13 cellular contexts compared by ENCODE assay signal in the genomic region with DNA sequence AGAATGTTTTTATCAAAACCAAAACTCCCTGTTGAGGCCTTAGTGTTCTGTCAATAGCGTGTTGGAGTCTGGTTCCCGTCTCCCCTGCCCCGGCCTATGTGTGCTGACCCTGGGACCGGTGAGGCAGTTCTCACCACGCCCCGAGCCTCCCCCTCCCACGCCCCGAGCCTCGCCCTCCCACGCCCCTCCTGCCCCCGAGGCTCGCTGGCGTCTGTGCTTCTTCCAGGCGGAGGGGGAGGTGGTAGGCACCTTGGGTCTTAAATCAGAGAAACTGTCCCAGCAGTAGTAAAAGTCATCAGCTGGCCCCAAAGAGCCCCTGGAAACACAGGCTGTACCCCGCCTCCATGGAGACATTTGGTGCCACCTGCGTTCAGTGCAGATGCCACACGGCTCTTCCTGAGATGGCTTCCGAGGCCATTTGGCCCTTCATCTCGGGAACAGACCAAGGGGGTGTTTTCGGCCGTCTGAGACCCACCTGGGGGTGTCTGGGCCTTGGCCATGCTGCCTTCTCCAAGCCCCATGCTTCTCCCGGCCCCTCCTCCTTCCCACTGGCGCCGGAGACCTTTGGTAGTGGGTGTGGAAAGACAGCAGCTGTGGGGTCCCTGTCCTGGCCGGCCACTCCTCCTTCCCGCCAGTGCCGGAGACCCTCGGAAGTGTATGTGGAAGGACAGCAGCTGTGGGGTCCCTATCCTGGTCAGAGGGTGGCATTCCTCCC. TPM values are rescaled to one million over a fixed set of nuclear protein-coding genes. Genes with fewer than 3 reads are reported as not detected.
A peak's percentile ranks its signal among the peaks of the same experiment; 100 is the strongest.
DNase-seq lines count a peak whose midpoint lies in the region; ATAC-seq and TF ChIP-seq lines count a peak whose summit lies in the region.
"Had no signal": no experiment of that assay in that cellular context is flagged by ENCODE, and none has a peak within 500 bp of the region (broad histone marks: within the 10 kb centered on the region; RNA-seq: fewer than 3 reads in every experiment).

No MANE protein-coding gene starts in this region.

- H3K9me3 ChIP-seq in cardiac muscle cell (ENCODE audit: low read depth) (no peaks in the 10 kb centered on the region), esophagus muscularis mucosa (no peaks in the 10 kb centered on the region), uterus (no peaks in the 10 kb centered on the region), HAP-1 (no peaks in the 10 kb centered on the region)
- H3K9me3 ChIP-seq: mucosa of descending colon had no signal

- no peak for ATAC-seq in left cardiac atrium
- ATAC-seq: mucosa of descending colon had no signal

- H3K4me3 ChIP-seq in cardiac muscle cell (no peak overlapping the region), esophagus muscularis mucosa (peak overlapping the region in 3 of 4 donors; percentile 15 to 29 (median 25)), uterus (no peak overlapping the region), HAP-1 (no peak overlapping the region)
- H3K4me3 ChIP-seq: mucosa of descending colon had no signal

- H3K4me1 Mint-ChIP-seq in nephron, result peaks cover 69% of the 10 kb centered on the region

- DNase-seq in cardiac muscle cell (ENCODE audit: low read depth in 1 of 2, low spot score in 1 of 2), result no peak
- DNase-seq in left cardiac atrium, result no peak
- DNase-seq in esophagus muscularis mucosa (ENCODE audit: extremely low spot score), result no peak
- DNase-seq in uterus, result no peak
- no peak for DNase-seq in NCI-H2196 (lab: John Stamatoyannopoulos, UW; ENCODE audit: unreplicated experiment)
- no peak for DNase-seq in stimulated activated CD4-positive, alpha-beta T cell treated with anti-CD3 and anti-CD28 coated beads, Interleukin-4, amount 100 ng/mL, for 1 hour
- no peak for DNase-seq in HAP-1 (ENCODE audit: low spot score in 2 of 2)
- DNase-seq: HFFc6; NCI-H187; NCI-H526 treated with DMSO at 0.1 percent for 48 hours; stimulated activated naive CD4-positive, alpha-beta T cell had no signal

- TF ChIP-seq POLR2A in esophagus muscularis mucosa (IDR thresholded peaks at IDR 0.05; ENCODE audit: low read depth), result no peak
- no peak for TF ChIP-seq POLR2A in uterus (IDR thresholded peaks at IDR 0.05)

- peak overlapping the region in 1 of 3 experiments; percentile 25 for H3K4me3 Mint-ChIP-seq in nephron
- H3K4me3 Mint-ChIP-seq: HFFc6 had no signal

- H3K36me3 ChIP-seq in cardiac muscle cell (no peaks in the 10 kb centered on the region), esophagus muscularis mucosa (peaks cover 0 to 5% (median 1%) of the 10 kb centered on the region in 4 donors), uterus (no peaks in the 10 kb centered on the region), HAP-1 (replicated peaks) (peaks cover 5% of the 10 kb centered on the region)

- H3K27me3 ChIP-seq in cardiac muscle cell (no peaks in the 10 kb centered on the region), esophagus muscularis mucosa (no peaks in the 10 kb centered on the region), uterus (no peaks in the 10 kb centered on the region), HAP-1 (ENCODE audit: low read depth) (no peaks in the 10 kb centered on the region)

- H3K27me3 Mint-ChIP-seq in nephron (ENCODE audit: low read depth), result no peaks in the 10 kb centered on the region

- intact Hi-C loops in left cardiac atrium (cut with DNase I) (no loop called here), esophagus muscularis mucosa (cut with DNase I) (no loop called here), uterus (cut with DNase I; ENCODE audit: low total_unique reads) (no loop called here)

- peaks cover 8% of the 10 kb centered on the region for H3K36me3 Mint-ChIP-seq in nephron (ENCODE audit: low read depth)

- TF ChIP-seq EP300 in esophagus muscularis mucosa (IDR thresholded peaks at IDR 0.05), result no peak

- H3K4me1 ChIP-seq in cardiac muscle cell (ENCODE audit: low read depth) (peaks cover 48% of the 10 kb centered on the region), esophagus muscularis mucosa (peaks cover 98 to 100% (median 100%) of the 10 kb centered on the region in 4 donors), uterus (peaks cover 10 to 73% of the 10 kb centered on the region in 2 donors), HAP-1 (peaks cover 16% of the 10 kb centered on the region)

- WGBS in esophagus muscularis mucosa, result 50% methylated on average over 17 of the region's 28 CpGs

- peak overlapping the region; percentile 90 to 96 (median 96) for H3K27ac Mint-ChIP-seq in nephron

- no peaks in the 10 kb centered on the region for H3K9me3 Mint-ChIP-seq in nephron

- H3K27ac ChIP-seq in cardiac muscle cell, result peak overlapping the region; percentile 76
- H3K27ac ChIP-seq in esophagus muscularis mucosa (replicated peaks in 1 of 4), result peak overlapping the region; percentile 76 to 84 (median 81)
- H3K27ac ChIP-seq in uterus, result peak overlapping the region; percentile 58 to 71

- in situ Hi-C loops in HAP-1 (cut with MboI; ENCODE audit: low sequenced_read_pairs), result no loop called here

- TF ChIP-seq CTCF in cardiac muscle cell (IDR thresholded peaks at IDR 0.05; ENCODE audit: low read depth, low read length), result no peak
- no peak for TF ChIP-seq CTCF in esophagus muscularis mucosa (IDR thresholded peaks at IDR 0.05)
- no peak for TF ChIP-seq CTCF in nephron (IDR thresholded peaks at IDR 0.05; ENCODE audit: unreplicated experiment in 3 of 3)
- TF ChIP-seq CTCF in uterus (IDR thresholded peaks at IDR 0.05), result no peak

RNA-seq across cellular contexts. Expression of gene SKI, which starts 44.7 kb away (rescaled TPM):
- total RNA-seq in cardiac muscle cell, result 25.2 and 31.9 TPM in 2 replicates
- 2.7 and 5.2 TPM in 2 replicates for polyA plus RNA-seq in cardiac muscle cell
- total RNA-seq in left cardiac atrium, result 10 to 100 TPM; 47.1 to 66.9 TPM
- total RNA-seq in esophagus muscularis mucosa, result 100 to 1,000 TPM in 2 of 4 donors, 10 to 100 TPM in 2; 70.1 to 190 (median 124) TPM
- total RNA-seq in uterus, result 100 to 1,000 TPM in 1 of 4 donors, 10 to 100 TPM in 3; 22.8 to 148 (median 34.9) TPM

Comparison
In these comparisons a context has a peak if more than half of its experiments do, and no peak if none do; other contexts are left out.
1. H3K4me3 ChIP-seq: peak in esophagus muscularis mucosa (3 of 4); none in cardiac muscle cell (single experiment), uterus (0 of 2) and HAP-1 (single experiment).
2. Peak in every context shown above with its lines, with median percentiles within 50 percentile points of each other: H3K27ac ChIP-seq.